In genomic region chr13:46520188-46520587, GRCh38 we compare ENCODE assay signal across 23 cellular contexts.
"Had no signal": no experiment of that assay in that cellular context is flagged by ENCODE, and none has a peak within 500 bp of the region (broad histone marks: within the 10 kb centered on the region; RNA-seq: fewer than 3 reads in every experiment).

No MANE protein-coding gene starts in this region.

- H3K4me3 Mint-ChIP-seq: activated CD4-positive, alpha-beta T cell treated with anti-CD3 and anti-CD28 coated beads for 36 hours; activated naive CD8-positive, alpha-beta T cell treated with anti-CD3 and anti-CD28 coated beads, Interleukin-2, amount 10 ng/mL, durations not matched to agents 7 days and 5 days; activated T-helper 17 cell treated with anti-CD3 and anti-CD28 coated beads, Interleukin-2, amount 50 U/mL, for 72 hours; brain; endodermal cell; immature natural killer cell; natural killer cell treated with Interleukin-12 subunit alpha and Interleukin-12 subunit beta and Interleukin-15 and Interleukin-18, amount 100 ng/mL, for 72 hours had no signal

- H3K4me1 Mint-ChIP-seq: activated T-helper 17 cell treated with anti-CD3 and anti-CD28 coated beads, Interleukin-2, amount 50 U/mL, for 72 hours; immature natural killer cell had no signal

- DNase-seq: activated CD4-positive, alpha-beta T cell treated with anti-CD3 and anti-CD28 coated beads for 36 hours; activated CD4-positive, alpha-beta T cell treated with anti-CD3 and anti-CD28 coated beads, Interleukin-2, amount 50 U/mL, for 48 hours; activated naive CD4-positive, alpha-beta T cell treated with Interleukin-2 at 50 U/mL for 16 hours; activated naive CD8-positive, alpha-beta T cell treated with anti-CD3 and anti-CD28 coated beads, Interleukin-2, amount 10 ng/mL, durations not matched to agents 7 days and 5 days; activated T-cell treated with anti-CD3 and anti-CD28 coated beads, Interleukin-2, amount 50 U/mL, for 1 hour; caudate nucleus; endodermal cell; erythroblast; immature natural killer cell; kidney glomerular epithelial cell; lower lobe of right lung; sigmoid colon; stimulated activated CD4-positive, alpha-beta T cell treated with anti-CD3 and anti-CD28 coated beads, Interleukin-12 subunit alpha, Interleukin-12 subunit beta, amount 100 ng/mL, for 4 hours; stimulated activated CD4-positive, alpha-beta T cell treated with anti-CD3 and anti-CD28 coated beads, Interleukin-1b, Interleukin-23, amount 100 ng/mL, for 48 hours; stimulated activated CD8-positive, alpha-beta memory T cell treated with anti-CD3 and anti-CD28 coated beads, Interleukin-4, amount 100 ng/mL, for 48 hours; stimulated activated naive CD4-positive, alpha-beta T cell; substantia nigra; SW 1271; T-helper 2 cell; tibial artery had no signal

- H3K36me3 ChIP-seq: lower lobe of right lung, sigmoid colon, tibial artery had no signal

- H3K27ac ChIP-seq: lower lobe of right lung, sigmoid colon, tibial artery had no signal

- H3K36me3 Mint-ChIP-seq: activated naive CD8-positive, alpha-beta T cell treated with anti-CD3 and anti-CD28 coated beads, Interleukin-2, amount 10 ng/mL, durations not matched to agents 7 days and 5 days; brain; immature natural killer cell; natural killer cell treated with Interleukin-12 subunit alpha and Interleukin-12 subunit beta and Interleukin-15 and Interleukin-18, amount 100 ng/mL, for 72 hours had no signal

- H3K9me3 Mint-ChIP-seq: natural killer cell treated with Interleukin-12 subunit alpha and Interleukin-12 subunit beta and Interleukin-15 and Interleukin-18, amount 100 ng/mL, for 72 hours had no signal

- H3K27me3 ChIP-seq: sigmoid colon, tibial artery had no signal

- H3K9me3 ChIP-seq: lower lobe of right lung, sigmoid colon, tibial artery had no signal

- H3K27ac Mint-ChIP-seq: activated CD4-positive, alpha-beta T cell treated with anti-CD3 and anti-CD28 coated beads for 36 hours; activated naive CD8-positive, alpha-beta T cell treated with anti-CD3 and anti-CD28 coated beads, Interleukin-2, amount 10 ng/mL, durations not matched to agents 7 days and 5 days; activated T-helper 17 cell treated with anti-CD3 and anti-CD28 coated beads, Interleukin-2, amount 50 U/mL, for 72 hours; brain; endodermal cell; immature natural killer cell; natural killer cell treated with Interleukin-12 subunit alpha and Interleukin-12 subunit beta and Interleukin-15 and Interleukin-18, amount 100 ng/mL, for 72 hours had no signal

- H3K4me3 ChIP-seq: lower lobe of right lung, sigmoid colon, tibial artery had no signal

- ATAC-seq: activated CD4-positive, alpha-beta T cell treated with anti-CD3 and anti-CD28 coated beads for 36 hours; activated T-helper 17 cell treated with anti-CD3 and anti-CD28 coated beads, Interleukin-2, amount 50 U/mL, for 72 hours; lower lobe of right lung; natural killer cell treated with Interleukin-12 subunit alpha and Interleukin-12 subunit beta and Interleukin-15 and Interleukin-18, amount 100 ng/mL, for 72 hours had no signal

- H3K4me1 ChIP-seq: tibial artery had no signal
